ENCODE assay signal across 25 cellular contexts in the genomic region with DNA sequence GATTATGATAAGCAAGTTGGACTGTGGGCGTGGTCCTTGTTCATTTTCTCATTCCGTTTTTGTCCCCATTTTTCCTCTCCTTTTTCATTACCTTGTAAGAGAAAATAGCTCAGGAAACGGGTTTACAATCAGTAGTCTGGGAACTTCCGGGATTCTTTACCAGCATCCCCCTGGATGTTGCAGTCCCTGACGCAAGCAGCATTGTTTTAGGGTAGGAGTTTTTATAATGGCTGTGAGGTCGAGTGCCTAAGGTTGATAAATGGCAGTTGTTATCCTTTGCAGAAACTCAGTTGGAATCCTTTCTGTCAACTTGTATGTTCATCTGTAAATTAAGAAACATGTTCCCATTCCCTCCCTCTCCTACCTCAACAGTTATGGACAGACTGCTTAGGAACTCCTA.
A peak's percentile ranks its signal among the peaks of the same experiment; 100 is the strongest.
DNase-seq lines count a peak whose midpoint lies in the region; ATAC-seq and TF ChIP-seq lines count a peak whose summit lies in the region.
"Had no signal": no experiment of that assay in that cellular context is flagged by ENCODE, and none has a peak within 500 bp of the region (broad histone marks: within the 10 kb centered on the region; RNA-seq: fewer than 3 reads in every experiment).

No MANE protein-coding gene starts in this region.

- DNase-seq in heart right ventricle (peak in 1 of 2 donors; percentile 43), left ventricle myocardium superior (no peak), brain microvascular endothelial cell (peak; percentile 22), iPS-NIHi7 (ENCODE audit: extremely low spot score) (peak; percentile 22), GM20000 (ENCODE audit: low spot score) (no peak)
- no peak for DNase-seq in activated T-cell treated with anti-CD3 and anti-CD28 coated beads, Interleukin-2, amount 50 U/mL, for 72 hours
- DNase-seq in effector CD8-positive, alpha-beta T cell (lab: John Stamatoyannopoulos, UW): no peak
- DNase-seq: activated CD4-positive, alpha-beta T cell treated with anti-CD3 and anti-CD28 coated beads, Interleukin-2, amount 10 ng/mL, durations not matched to agents 7 days and 5 days; activated naive CD4-positive, alpha-beta T cell treated with anti-CD3 and anti-CD28 coated beads, Interleukin-2, amount 50 U/mL, for 16 hours; AML-193; aorta; CD4-positive, alpha-beta memory T cell; central memory CD4-positive, alpha-beta T cell; DMS 273 treated with DMSO at 0.1 percent for 48 hours; Karpas-422; MV-4-11; naive thymus-derived CD8-positive, alpha-beta T cell; NCI-H2171; stimulated activated CD4-positive, alpha-beta T cell treated with anti-CD3 and anti-CD28 coated beads, Interleukin-4, amount 100 ng/mL, for 1 hour; stimulated activated naive B cell treated with anti-CD40 and anti-IgM and Interleukin-4, amounts not matched to agents 10 μg/mL and 1 μg/mL and 100 μg/mL, for 72 hours; WERI-Rb-1 had no signal

- peaks cover 13% of the 10 kb centered on the region for H3K27me3 Mint-ChIP-seq in activated T-cell treated with anti-CD3 and anti-CD28 coated beads, Interleukin-2, amount 50 U/mL, for 72 hours (ENCODE audit: low read depth)

- no peaks in the 10 kb centered on the region for H3K9me3 ChIP-seq in heart right ventricle
- no peaks in the 10 kb centered on the region for H3K9me3 ChIP-seq in skeletal muscle tissue (ENCODE audit: control insufficient read depth in 3 of 3, low read length in 3 of 3)
- H3K9me3 ChIP-seq: right atrium auricular region, suprapubic skin had no signal

- H3K4me1 ChIP-seq in heart right ventricle: peaks cover 11 to 84% (median 54%) of the 10 kb centered on the region in 9 donors
- peaks cover 6 to 14% (median 13%) of the 10 kb centered on the region in 3 donors for H3K4me1 ChIP-seq in skeletal muscle tissue (ENCODE audit: control insufficient read depth in 3 of 3, insufficient read depth in 3 of 3, low read length in 3 of 3)

- H3K27me3 ChIP-seq in heart right ventricle (no peaks in the 10 kb centered on the region), brain microvascular endothelial cell (replicated peaks) (no peaks in the 10 kb centered on the region), skeletal muscle tissue (ENCODE audit: control insufficient read depth in 3 of 3, insufficient read depth in 3 of 3, low read length in 3 of 3) (no peaks in the 10 kb centered on the region)
- H3K27me3 ChIP-seq: right atrium auricular region, suprapubic skin had no signal

- H3K27ac Mint-ChIP-seq in activated T-cell treated with anti-CD3 and anti-CD28 coated beads, Interleukin-2, amount 50 U/mL, for 72 hours: no peak overlapping the region
- H3K27ac Mint-ChIP-seq: activated CD4-positive, alpha-beta T cell treated with anti-CD3 and anti-CD28 coated beads, Interleukin-2, amount 10 ng/mL, durations not matched to agents 7 days and 5 days; dendritic cell treated with granulocyte-macrophage colony-stimulating factor and Interleukin-4, amounts not matched to agents 40 ng/mL and 50 ng/mL, for 4 days; naive thymus-derived CD8-positive, alpha-beta T cell; stimulated activated naive B cell treated with anti-CD40 and anti-IgM and Interleukin-4, amounts not matched to agents 10 μg/mL and 1 μg/mL and 100 μg/mL, for 72 hours had no signal

- 47 to 54% methylated on average over 6 of the region's 6 CpGs for WGBS in heart right ventricle, 2 donors

- H3K4me3 ChIP-seq in heart right ventricle (no peak overlapping the region), brain microvascular endothelial cell (ENCODE audit: low read depth, low read length) (no peak overlapping the region), skeletal muscle tissue (ENCODE audit: low read length in 3 of 3) (no peak overlapping the region)
- H3K4me3 ChIP-seq: right atrium auricular region, suprapubic skin had no signal

- H3K4me3 Mint-ChIP-seq in activated T-cell treated with anti-CD3 and anti-CD28 coated beads, Interleukin-2, amount 50 U/mL, for 72 hours: no peak overlapping the region
- H3K4me3 Mint-ChIP-seq: activated CD4-positive, alpha-beta T cell treated with anti-CD3 and anti-CD28 coated beads, Interleukin-2, amount 10 ng/mL, durations not matched to agents 7 days and 5 days; CD4-positive, alpha-beta memory T cell; dendritic cell treated with granulocyte-macrophage colony-stimulating factor and Interleukin-4, amounts not matched to agents 40 ng/mL and 50 ng/mL, for 4 days; naive thymus-derived CD8-positive, alpha-beta T cell; stimulated activated naive B cell treated with anti-CD40 and anti-IgM and Interleukin-4, amounts not matched to agents 10 μg/mL and 1 μg/mL and 100 μg/mL, for 72 hours had no signal

- no peaks in the 10 kb centered on the region for H3K9me3 Mint-ChIP-seq in activated T-cell treated with anti-CD3 and anti-CD28 coated beads, Interleukin-2, amount 50 U/mL, for 72 hours
- H3K9me3 Mint-ChIP-seq: activated CD4-positive, alpha-beta T cell treated with anti-CD3 and anti-CD28 coated beads, Interleukin-2, amount 10 ng/mL, durations not matched to agents 7 days and 5 days; CD4-positive, alpha-beta memory T cell; dendritic cell treated with granulocyte-macrophage colony-stimulating factor and Interleukin-4, amounts not matched to agents 40 ng/mL and 50 ng/mL, for 4 days; naive thymus-derived CD8-positive, alpha-beta T cell; stimulated activated naive B cell treated with anti-CD40 and anti-IgM and Interleukin-4, amounts not matched to agents 10 μg/mL and 1 μg/mL and 100 μg/mL, for 72 hours had no signal

- peak in 7 of 8 donors; percentile 44 to 73 (median 55) for ATAC-seq in heart right ventricle
- no peak for ATAC-seq in left ventricle myocardium superior
- no peak for ATAC-seq in activated T-cell treated with anti-CD3 and anti-CD28 coated beads, Interleukin-2, amount 50 U/mL, for 72 hours (replicated peaks in 1 of 2)
- ATAC-seq: naive thymus-derived CD8-positive, alpha-beta T cell; stimulated activated naive B cell treated with anti-CD40 and anti-IgM and Interleukin-4, amounts not matched to agents 10 μg/mL and 1 μg/mL and 100 μg/mL, for 72 hours had no signal

- TF ChIP-seq CTCF in heart right ventricle (IDR thresholded peaks at IDR 0.05) (no peak), brain microvascular endothelial cell (IDR thresholded peaks at IDR 0.05; ENCODE audit: low read depth, low read length, missing control alignments) (no peak), GM20000 (IDR thresholded peaks at IDR 0.05; ENCODE audit: extremely low read depth, missing control alignments) (no peak)

- no peak overlapping the region for H3K9ac ChIP-seq in skeletal muscle tissue (ENCODE audit: low read depth in 1 of 3, low read length in 3 of 3)

- in situ Hi-C loops in brain microvascular endothelial cell (cut with HindIII; ENCODE audit: low pct_ligation_motif_present, low sequenced_read_pairs): no loop called here

- no peaks in the 10 kb centered on the region for H3K4me1 Mint-ChIP-seq in activated T-cell treated with anti-CD3 and anti-CD28 coated beads, Interleukin-2, amount 50 U/mL, for 72 hours (ENCODE audit: low read depth)
- H3K4me1 Mint-ChIP-seq: activated CD4-positive, alpha-beta T cell treated with anti-CD3 and anti-CD28 coated beads, Interleukin-2, amount 10 ng/mL, durations not matched to agents 7 days and 5 days; CD4-positive, alpha-beta memory T cell; naive thymus-derived CD8-positive, alpha-beta T cell had no signal

- intact Hi-C loops in heart right ventricle (cut with DNase I) (loop anchor here in 1 of 10 donors (5.0 kb wide), 1 partner anchor 67 kb away; the partner anchor contains the start of gene ARHGEF12), left ventricle myocardium superior (cut with micrococcal nuclease) (no loop called here)

- H3K36me3 ChIP-seq in heart right ventricle (peaks cover 0 to 20% (median 0%) of the 10 kb centered on the region in 9 donors), brain microvascular endothelial cell (replicated peaks) (no peaks in the 10 kb centered on the region), skeletal muscle tissue (ENCODE audit: control insufficient read depth in 3 of 3, insufficient read depth in 3 of 3, low read length in 3 of 3) (peaks cover 0 to 6% (median 0%) of the 10 kb centered on the region in 3 donors)
- H3K36me3 ChIP-seq: right atrium auricular region, suprapubic skin, WERI-Rb-1 had no signal

- no peaks in the 10 kb centered on the region for H3K36me3 Mint-ChIP-seq in activated T-cell treated with anti-CD3 and anti-CD28 coated beads, Interleukin-2, amount 50 U/mL, for 72 hours (ENCODE audit: insufficient read depth in 2 of 2)
- H3K36me3 Mint-ChIP-seq: naive thymus-derived CD8-positive, alpha-beta T cell had no signal

- H3K27ac ChIP-seq in heart right ventricle (peak overlapping the region in 7 of 10 donors; percentile 22 to 61 (median 44)), brain microvascular endothelial cell (no peak overlapping the region), skeletal muscle tissue (ENCODE audit: low read depth, low read length) (peak overlapping the region; percentile 25)
- H3K27ac ChIP-seq: suprapubic skin had no signal

Comparison
In these comparisons a context has a peak if more than half of its experiments do, and no peak if none do; other contexts are left out.
1. ATAC-seq: peak in heart right ventricle (7 of 8); none in left ventricle myocardium superior (single experiment) and activated T-cell treated with anti-CD3 and anti-CD28 coated beads, Interleukin-2, amount 50 U/mL, for 72 hours (0 of 2).
2. DNase-seq: peak in brain microvascular endothelial cell (single experiment) and iPS-NIHi7 (single experiment); none in left ventricle myocardium superior (single experiment), GM20000 (single experiment), activated T-cell treated with anti-CD3 and anti-CD28 coated beads, Interleukin-2, amount 50 U/mL, for 72 hours (0 of 2) and effector CD8-positive, alpha-beta T cell (single experiment).